In genomic region chr5:62795912-62796311, GRCh38 we compare ENCODE assay signal across 34 cellular contexts.
"Had no signal": no experiment of that assay in that cellular context is flagged by ENCODE, and none has a peak within 500 bp of the region (broad histone marks: within the 10 kb centered on the region; RNA-seq: fewer than 3 reads in every experiment).

No MANE protein-coding gene starts in this region.

- H3K36me3 ChIP-seq: MG63 had no signal

- H3K4me3 ChIP-seq: MG63 had no signal

- H3K9me3 ChIP-seq: MG63 had no signal

- H3K27me3 ChIP-seq: MG63 had no signal

- H3K9ac ChIP-seq: KMS-11 had no signal

- DNase-seq: Karpas-422, Kasumi-1, KG1, MG63, MM.1S, MV-4-11, NCI-H1048, NCI-H1092, NCI-H1092 treated with DMSO at 0.1 percent for 48 hours, NCI-H1105, NCI-H1105 treated with DMSO at 0.1 percent for 48 hours, NCI-H1417, NCI-H1417 treated with DMSO at 0.1 percent for 48 hours, NCI-H1436, NCI-H1436 treated with DMSO at 0.1 percent for 48 hours, NCI-H146, NCI-H1694, NCI-H1694 treated with DMSO at 0.1 percent for 48 hours, NCI-H187, NCI-H187 treated with DMSO at 0.1 percent for 48 hours, NCI-H1930, NCI-H2029, NCI-H2029 treated with DMSO at 0.1 percent for 48 hours, NCI-H2081, NCI-H2081 treated with DMSO at 0.1 percent for 48 hours, NCI-H2107, NCI-H2171, NCI-H2171 treated with DMSO at 0.1 percent for 48 hours, NCI-H2227 treated with DMSO at 0.1 percent for 48 hours, NCI-H226, NCI-H345, NCI-H446, NCI-H446 treated with DMSO at 0.1 percent for 48 hours had no signal

- H3K27ac ChIP-seq: KMS-11 had no signal
